In the genomic region with DNA sequence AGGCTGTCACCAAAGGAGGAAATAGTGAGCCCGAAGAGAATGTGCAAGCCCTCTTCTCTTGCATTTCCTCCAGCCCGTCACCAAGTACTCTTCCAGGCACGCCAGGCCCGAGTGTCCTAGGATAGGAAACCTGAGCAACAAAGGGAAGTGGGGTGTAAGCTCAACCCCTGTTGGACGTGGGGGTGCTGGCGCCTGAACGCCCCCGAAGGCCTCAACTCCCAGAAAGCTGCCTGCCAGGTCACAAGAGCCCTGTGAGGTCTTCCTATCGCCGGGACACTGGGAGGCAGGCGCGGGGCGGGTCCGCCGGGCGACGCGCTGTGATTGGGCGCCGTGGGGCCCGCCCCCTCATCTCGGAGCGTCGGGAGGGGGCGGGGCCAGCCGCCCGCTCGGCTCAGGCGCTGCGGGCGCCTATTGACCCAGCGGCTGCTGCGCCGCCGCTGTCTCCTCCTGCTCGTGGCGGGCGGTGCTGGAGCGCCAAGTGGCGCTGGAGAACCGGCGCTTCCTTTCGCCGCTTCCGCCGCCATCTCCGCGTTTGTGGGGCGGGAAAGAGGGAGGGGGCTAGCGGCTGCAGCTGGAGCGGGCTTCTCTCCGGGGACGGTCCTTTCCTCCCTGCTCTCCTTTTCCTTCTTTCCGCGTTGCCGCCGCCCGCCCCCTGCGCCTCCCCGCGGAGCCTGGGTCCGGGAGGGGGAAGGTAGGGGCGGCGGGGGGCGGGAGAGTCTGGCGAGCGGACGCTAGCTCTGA, we compare ENCODE assay signal across 7 cellular contexts. TPM values are rescaled to one million over a fixed set of nuclear protein-coding genes. Genes with fewer than 3 reads are reported as not detected.
DNase-seq lines count a peak whose midpoint lies in the region; ATAC-seq, FAIRE-seq and TF ChIP-seq lines count a peak whose summit lies in the region.

No MANE protein-coding gene starts in this region.

- H3K27me3 ChIP-seq in astrocyte (ENCODE audit: insufficient read depth, low read length) (no peaks in the 10 kb centered on the region), hepatocyte (no peaks in the 10 kb centered on the region)

- peaks cover 26% of the 10 kb centered on the region for H4K20me1 ChIP-seq in astrocyte (ENCODE audit: insufficient read depth, low read length)
- peaks cover 27% of the 10 kb centered on the region for H4K20me1 ChIP-seq in hepatocyte (ENCODE audit: insufficient read depth, poor library complexity, severe bottlenecking)

- peaks cover 25% of the 10 kb centered on the region for H3K4me1 Mint-ChIP-seq in astrocyte (ENCODE audit: low read depth, unreplicated experiment)

- H3K36me3 ChIP-seq in astrocyte (ENCODE audit: insufficient read depth, low read length) (no peaks in the 10 kb centered on the region), hepatocyte (replicated peaks; ENCODE audit: insufficient read depth, low read depth) (no peaks in the 10 kb centered on the region)

- DNase-seq in GM18507 (ENCODE audit: extremely low spot score, insufficient read length, low read depth) (peak; percentile 74), NCI-H187 treated with DMSO at 0.1 percent for 48 hours (lab: John Stamatoyannopoulos, UW) (peak; percentile 29), T-helper 22 cell (ENCODE audit: low read depth) (peak; percentile 68), astrocyte (ENCODE audit: low read depth) (peak; percentile 72), hepatocyte (ENCODE audit: low spot score) (peak; percentile 98), retinal pigment epithelial cell (ENCODE audit: low read depth) (peak; percentile 63)

- H3K9me2 ChIP-seq in hepatocyte (replicated peaks; ENCODE audit: insufficient read depth) = no peaks in the 10 kb centered on the region

- ATAC-seq in HG02938 (IDR thresholded peaks at IDR 0.05; ENCODE audit: unreplicated experiment) = peak; percentile 66

- FAIRE-seq in GM18507 (lab: Jason Lieb, UNC) (peak; percentile 91), astrocyte (lab: Jason Lieb, UNC) (no peak)

- H3K4me1 ChIP-seq in astrocyte (ENCODE audit: insufficient read depth, low read length) (peaks cover 12% of the 10 kb centered on the region), hepatocyte (ENCODE audit: insufficient read depth) (peaks cover 19% of the 10 kb centered on the region)

- TF ChIP-seq CTCF in astrocyte (IDR thresholded peaks at IDR 0.05; ENCODE audit: insufficient read depth, low read depth, low read length) = no peak
- TF ChIP-seq CTCF in hepatocyte (IDR thresholded peaks at IDR 0.05; ENCODE audit: poor library complexity) = no peak
- no peak for TF ChIP-seq CTCF in retinal pigment epithelial cell (conservative IDR thresholded peaks at IDR 0.05; ENCODE audit: low read depth, low read length)

- H3K36me3 Mint-ChIP-seq in astrocyte (ENCODE audit: low read depth, unreplicated experiment) = no peaks in the 10 kb centered on the region

- peak overlapping the region; percentile 93 for H2AFZ ChIP-seq in astrocyte (ENCODE audit: low read depth, low read length)
- H2AFZ ChIP-seq in hepatocyte = peak overlapping the region; percentile 91

- H3K27ac ChIP-seq in astrocyte (ENCODE audit: low read depth, low read length) = peak overlapping the region; percentile 84
- peak overlapping the region; percentile 98 for H3K27ac ChIP-seq in hepatocyte

- H3K79me2 ChIP-seq in astrocyte (ENCODE audit: insufficient read depth, low read length) = peaks cover 43% of the 10 kb centered on the region
- peaks cover 37% of the 10 kb centered on the region for H3K79me2 ChIP-seq in hepatocyte

- H3K4me3 ChIP-seq in astrocyte (ENCODE audit: insufficient read depth, low read depth, low read length) (peak overlapping the region; percentile 92), hepatocyte (peak overlapping the region; percentile 68), retinal pigment epithelial cell (ENCODE audit: low read length) (peak overlapping the region; percentile 88)

- peak overlapping the region; percentile 90 for H3K27ac Mint-ChIP-seq in astrocyte (ENCODE audit: unreplicated experiment)

- no peaks in the 10 kb centered on the region for H3K27me3 Mint-ChIP-seq in astrocyte (ENCODE audit: low read depth, unreplicated experiment)

- H3K9me3 ChIP-seq in astrocyte (ENCODE audit: insufficient read depth, low read depth, low read length) = no peaks in the 10 kb centered on the region
- H3K9me3 ChIP-seq in hepatocyte (ENCODE audit: low read depth) = peaks cover 6% of the 10 kb centered on the region

- no peaks in the 10 kb centered on the region for H3K9me3 Mint-ChIP-seq in astrocyte (ENCODE audit: unreplicated experiment)

- peak overlapping the region; percentile 81 for H3K4me2 ChIP-seq in astrocyte (ENCODE audit: low read length)
- peak overlapping the region; percentile 85 for H3K4me2 ChIP-seq in hepatocyte

- peak overlapping the region; percentile 92 for H3K9ac ChIP-seq in astrocyte (ENCODE audit: low read length)

- peak overlapping the region; percentile 91 for H3K4me3 Mint-ChIP-seq in astrocyte (ENCODE audit: unreplicated experiment)

- WGBS in hepatocyte (ENCODE audit: low lambda C conversion rate, missing lambda C conversion rate) = 2% methylated on average over 47 of the region's 68 CpGs

RNA-seq across cellular contexts. Expression of gene MAN2A1, which starts 0.6 kb away (rescaled TPM):
- 93.8 and 109 TPM in 2 replicates for total RNA-seq in astrocyte
- 140 and 150 TPM in 2 replicates for total RNA-seq in hepatocyte
- 29.8 and 31.5 TPM in 2 replicates for polyA plus RNA-seq in hepatocyte

Comparison
In these comparisons a context has a peak if more than half of its experiments do, and no peak if none do; other contexts are left out.
1. Peak in every context shown above with its lines: DNase-seq, ATAC-seq, H3K4me3 ChIP-seq and H3K27ac ChIP-seq.
2. DNase-seq: peak in every context shown above with its lines; median percentile 98 in hepatocyte; 74 in GM18507; 72 in astrocyte; 68 in T-helper 22 cell; 63 in retinal pigment epithelial cell; 29 in NCI-H187 treated with DMSO at 0.1 percent for 48 hours.